ENCODE assay signal across 1 cellular context in the genomic region with DNA sequence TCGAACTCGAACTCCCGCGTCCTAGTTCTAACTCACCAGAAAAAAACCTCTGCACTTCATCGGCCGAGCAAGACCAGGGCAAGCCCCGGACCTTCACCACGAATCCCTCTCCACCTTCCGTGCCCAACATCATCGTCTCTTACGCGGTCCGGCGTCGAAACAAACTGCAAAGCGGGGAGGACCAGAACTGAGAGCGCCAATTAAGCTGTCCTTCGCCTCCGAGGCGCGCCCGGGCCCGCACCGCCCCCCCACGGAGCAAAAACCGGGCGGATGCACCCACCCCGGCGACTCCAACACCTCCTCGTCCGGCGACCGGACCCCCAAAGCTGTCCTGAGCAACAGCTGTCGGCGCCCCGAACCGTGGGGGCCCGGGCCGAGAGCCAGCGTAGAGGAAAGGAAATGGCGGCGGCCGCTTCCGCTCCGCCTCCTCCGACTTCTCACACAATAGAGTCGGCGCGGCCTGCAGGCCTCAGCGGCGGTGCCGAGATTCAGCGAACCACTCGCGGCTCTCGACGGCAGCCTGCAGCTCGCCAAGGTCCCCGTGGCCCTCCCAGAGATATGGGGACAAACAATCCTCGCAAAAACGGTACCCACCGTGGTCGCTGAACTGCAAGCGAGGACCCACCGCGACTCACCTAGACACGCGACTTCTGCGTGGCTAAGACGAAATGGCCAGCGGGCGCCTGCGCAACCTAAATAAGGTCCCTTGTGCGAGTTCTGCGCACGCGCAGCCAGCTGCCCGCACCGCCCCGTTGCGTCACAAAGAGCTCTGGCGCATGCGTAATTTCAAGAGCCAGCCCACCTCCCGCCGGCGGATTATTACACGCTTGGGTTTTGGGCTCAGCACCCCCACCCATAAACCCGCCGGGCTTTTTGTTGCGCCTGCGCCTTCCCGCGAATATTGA.
A peak's percentile ranks its signal among the peaks of the same experiment; 100 is the strongest.
TF ChIP-seq lines count a peak whose summit lies in the region.

A gene with protein sequence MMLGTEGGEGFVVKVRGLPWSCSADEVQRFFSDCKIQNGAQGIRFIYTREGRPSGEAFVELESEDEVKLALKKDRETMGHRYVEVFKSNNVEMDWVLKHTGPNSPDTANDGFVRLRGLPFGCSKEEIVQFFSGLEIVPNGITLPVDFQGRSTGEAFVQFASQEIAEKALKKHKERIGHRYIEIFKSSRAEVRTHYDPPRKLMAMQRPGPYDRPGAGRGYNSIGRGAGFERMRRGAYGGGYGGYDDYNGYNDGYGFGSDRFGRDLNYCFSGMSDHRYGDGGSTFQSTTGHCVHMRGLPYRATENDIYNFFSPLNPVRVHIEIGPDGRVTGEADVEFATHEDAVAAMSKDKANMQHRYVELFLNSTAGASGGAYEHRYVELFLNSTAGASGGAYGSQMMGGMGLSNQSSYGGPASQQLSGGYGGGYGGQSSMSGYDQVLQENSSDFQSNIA (minus strand): TSS at position 671 of the 905 bp plus-strand sequence. CDS start 538 bp downstream, at position 133.

TF ChIP-seq in HEK293, 187 proteins besides CTCF, POLR2A, EP300 and RAD21 (continued from another document and continues in another):
- TF ChIP-seq, protein P1, sequence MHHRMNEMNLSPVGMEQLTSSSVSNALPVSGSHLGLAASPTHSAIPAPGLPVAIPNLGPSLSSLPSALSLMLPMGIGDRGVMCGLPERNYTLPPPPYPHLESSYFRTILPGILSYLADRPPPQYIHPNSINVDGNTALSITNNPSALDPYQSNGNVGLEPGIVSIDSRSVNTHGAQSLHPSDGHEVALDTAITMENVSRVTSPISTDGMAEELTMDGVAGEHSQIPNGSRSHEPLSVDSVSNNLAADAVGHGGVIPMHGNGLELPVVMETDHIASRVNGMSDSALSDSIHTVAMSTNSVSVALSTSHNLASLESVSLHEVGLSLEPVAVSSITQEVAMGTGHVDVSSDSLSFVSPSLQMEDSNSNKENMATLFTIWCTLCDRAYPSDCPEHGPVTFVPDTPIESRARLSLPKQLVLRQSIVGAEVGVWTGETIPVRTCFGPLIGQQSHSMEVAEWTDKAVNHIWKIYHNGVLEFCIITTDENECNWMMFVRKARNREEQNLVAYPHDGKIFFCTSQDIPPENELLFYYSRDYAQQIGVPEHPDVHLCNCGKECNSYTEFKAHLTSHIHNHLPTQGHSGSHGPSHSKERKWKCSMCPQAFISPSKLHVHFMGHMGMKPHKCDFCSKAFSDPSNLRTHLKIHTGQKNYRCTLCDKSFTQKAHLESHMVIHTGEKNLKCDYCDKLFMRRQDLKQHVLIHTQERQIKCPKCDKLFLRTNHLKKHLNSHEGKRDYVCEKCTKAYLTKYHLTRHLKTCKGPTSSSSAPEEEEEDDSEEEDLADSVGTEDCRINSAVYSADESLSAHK (tag by site-specific recombination; IDR thresholded peaks at IDR 0.05) = no peak
- TF ChIP-seq, protein P2, sequence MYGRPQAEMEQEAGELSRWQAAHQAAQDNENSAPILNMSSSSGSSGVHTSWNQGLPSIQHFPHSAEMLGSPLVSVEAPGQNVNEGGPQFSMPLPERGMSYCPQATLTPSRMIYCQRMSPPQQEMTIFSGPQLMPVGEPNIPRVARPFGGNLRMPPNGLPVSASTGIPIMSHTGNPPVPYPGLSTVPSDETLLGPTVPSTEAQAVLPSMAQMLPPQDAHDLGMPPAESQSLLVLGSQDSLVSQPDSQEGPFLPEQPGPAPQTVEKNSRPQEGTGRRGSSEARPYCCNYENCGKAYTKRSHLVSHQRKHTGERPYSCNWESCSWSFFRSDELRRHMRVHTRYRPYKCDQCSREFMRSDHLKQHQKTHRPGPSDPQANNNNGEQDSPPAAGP (tag by site-specific recombination; IDR thresholded peaks at IDR 0.05) = peak; percentile 82
- TF ChIP-seq, protein P3, sequence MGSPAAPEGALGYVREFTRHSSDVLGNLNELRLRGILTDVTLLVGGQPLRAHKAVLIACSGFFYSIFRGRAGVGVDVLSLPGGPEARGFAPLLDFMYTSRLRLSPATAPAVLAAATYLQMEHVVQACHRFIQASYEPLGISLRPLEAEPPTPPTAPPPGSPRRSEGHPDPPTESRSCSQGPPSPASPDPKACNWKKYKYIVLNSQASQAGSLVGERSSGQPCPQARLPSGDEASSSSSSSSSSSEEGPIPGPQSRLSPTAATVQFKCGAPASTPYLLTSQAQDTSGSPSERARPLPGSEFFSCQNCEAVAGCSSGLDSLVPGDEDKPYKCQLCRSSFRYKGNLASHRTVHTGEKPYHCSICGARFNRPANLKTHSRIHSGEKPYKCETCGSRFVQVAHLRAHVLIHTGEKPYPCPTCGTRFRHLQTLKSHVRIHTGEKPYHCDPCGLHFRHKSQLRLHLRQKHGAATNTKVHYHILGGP (tag by site-specific recombination; IDR thresholded peaks at IDR 0.05) = no peak
- TF ChIP-seq, protein P4, sequence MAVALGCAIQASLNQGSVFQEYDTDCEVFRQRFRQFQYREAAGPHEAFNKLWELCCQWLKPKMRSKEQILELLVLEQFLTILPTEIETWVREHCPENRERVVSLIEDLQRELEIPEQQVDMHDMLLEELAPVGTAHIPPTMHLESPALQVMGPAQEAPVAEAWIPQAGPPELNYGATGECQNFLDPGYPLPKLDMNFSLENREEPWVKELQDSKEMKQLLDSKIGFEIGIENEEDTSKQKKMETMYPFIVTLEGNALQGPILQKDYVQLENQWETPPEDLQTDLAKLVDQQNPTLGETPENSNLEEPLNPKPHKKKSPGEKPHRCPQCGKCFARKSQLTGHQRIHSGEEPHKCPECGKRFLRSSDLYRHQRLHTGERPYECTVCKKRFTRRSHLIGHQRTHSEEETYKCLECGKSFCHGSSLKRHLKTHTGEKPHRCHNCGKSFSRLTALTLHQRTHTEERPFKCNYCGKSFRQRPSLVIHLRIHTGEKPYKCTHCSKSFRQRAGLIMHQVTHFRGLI (tag by site-specific recombination; IDR thresholded peaks at IDR 0.05) = 0 out of 2 replicates have a peak, but pooled peaks have one; percentile 24
- TF ChIP-seq, protein P5, sequence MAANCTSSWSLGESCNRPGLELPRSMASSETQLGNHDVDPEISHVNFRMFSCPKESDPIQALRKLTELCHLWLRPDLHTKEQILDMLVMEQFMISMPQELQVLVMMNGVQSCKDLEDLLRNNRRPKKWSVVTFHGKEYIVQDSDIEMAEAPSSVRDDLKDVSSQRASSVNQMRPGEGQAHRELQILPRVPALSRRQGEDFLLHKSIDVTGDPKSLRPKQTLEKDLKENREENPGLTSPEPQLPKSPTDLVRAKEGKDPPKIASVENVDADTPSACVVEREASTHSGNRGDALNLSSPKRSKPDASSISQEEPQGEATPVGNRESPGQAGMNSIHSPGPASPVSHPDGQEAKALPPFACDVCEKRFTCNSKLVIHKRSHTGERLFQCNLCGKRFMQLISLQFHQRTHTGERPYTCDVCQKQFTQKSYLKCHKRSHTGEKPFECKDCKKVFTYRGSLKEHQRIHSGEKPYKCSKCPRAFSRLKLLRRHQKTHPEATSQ (tag by site-specific recombination; IDR thresholded peaks at IDR 0.05) = peak; percentile 45; the same call in 1 of the 2 replicates
- peak; percentile 10; the same call in 1 of the 2 replicates for TF ChIP-seq ZNF423 (tag by site-specific recombination; IDR thresholded peaks at IDR 0.05)
- peak; percentile 87 for TF ChIP-seq ZNF324 (tag by site-specific recombination; IDR thresholded peaks at IDR 0.05)
- TF ChIP-seq, protein P6, sequence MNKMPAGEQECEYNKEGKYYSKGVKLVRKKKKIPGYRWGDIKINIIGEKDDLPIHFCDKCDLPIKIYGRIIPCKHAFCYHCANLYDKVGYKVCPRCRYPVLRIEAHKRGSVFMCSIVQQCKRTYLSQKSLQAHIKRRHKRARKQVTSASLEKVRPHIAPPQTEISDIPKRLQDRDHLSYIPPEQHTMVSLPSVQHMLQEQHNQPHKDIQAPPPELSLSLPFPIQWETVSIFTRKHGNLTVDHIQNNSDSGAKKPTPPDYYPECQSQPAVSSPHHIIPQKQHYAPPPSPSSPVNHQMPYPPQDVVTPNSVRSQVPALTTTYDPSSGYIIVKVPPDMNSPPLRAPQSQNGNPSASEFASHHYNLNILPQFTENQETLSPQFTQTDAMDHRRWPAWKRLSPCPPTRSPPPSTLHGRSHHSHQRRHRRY (tag by site-specific recombination; IDR thresholded peaks at IDR 0.05) = peak; percentile 77; the same call in 1 of the 2 replicates
- peak; percentile 56 for TF ChIP-seq GLIS2 (tag by site-specific recombination; IDR thresholded peaks at IDR 0.05)
- TF ChIP-seq ZBTB20 (tag by site-specific recombination; IDR thresholded peaks at IDR 0.05) = peak; percentile 51; the same call in 1 of the 2 replicates
- TF ChIP-seq ZNF510 (tag by site-specific recombination; IDR thresholded peaks at IDR 0.05; ENCODE audit: insufficient replicate concordance) = no peak
- peak; percentile 19; the same call in 1 of the 2 replicates for TF ChIP-seq ZFHX2 (tag by site-specific recombination; conservative IDR thresholded peaks at IDR 0.05)
- TF ChIP-seq, protein P7, sequence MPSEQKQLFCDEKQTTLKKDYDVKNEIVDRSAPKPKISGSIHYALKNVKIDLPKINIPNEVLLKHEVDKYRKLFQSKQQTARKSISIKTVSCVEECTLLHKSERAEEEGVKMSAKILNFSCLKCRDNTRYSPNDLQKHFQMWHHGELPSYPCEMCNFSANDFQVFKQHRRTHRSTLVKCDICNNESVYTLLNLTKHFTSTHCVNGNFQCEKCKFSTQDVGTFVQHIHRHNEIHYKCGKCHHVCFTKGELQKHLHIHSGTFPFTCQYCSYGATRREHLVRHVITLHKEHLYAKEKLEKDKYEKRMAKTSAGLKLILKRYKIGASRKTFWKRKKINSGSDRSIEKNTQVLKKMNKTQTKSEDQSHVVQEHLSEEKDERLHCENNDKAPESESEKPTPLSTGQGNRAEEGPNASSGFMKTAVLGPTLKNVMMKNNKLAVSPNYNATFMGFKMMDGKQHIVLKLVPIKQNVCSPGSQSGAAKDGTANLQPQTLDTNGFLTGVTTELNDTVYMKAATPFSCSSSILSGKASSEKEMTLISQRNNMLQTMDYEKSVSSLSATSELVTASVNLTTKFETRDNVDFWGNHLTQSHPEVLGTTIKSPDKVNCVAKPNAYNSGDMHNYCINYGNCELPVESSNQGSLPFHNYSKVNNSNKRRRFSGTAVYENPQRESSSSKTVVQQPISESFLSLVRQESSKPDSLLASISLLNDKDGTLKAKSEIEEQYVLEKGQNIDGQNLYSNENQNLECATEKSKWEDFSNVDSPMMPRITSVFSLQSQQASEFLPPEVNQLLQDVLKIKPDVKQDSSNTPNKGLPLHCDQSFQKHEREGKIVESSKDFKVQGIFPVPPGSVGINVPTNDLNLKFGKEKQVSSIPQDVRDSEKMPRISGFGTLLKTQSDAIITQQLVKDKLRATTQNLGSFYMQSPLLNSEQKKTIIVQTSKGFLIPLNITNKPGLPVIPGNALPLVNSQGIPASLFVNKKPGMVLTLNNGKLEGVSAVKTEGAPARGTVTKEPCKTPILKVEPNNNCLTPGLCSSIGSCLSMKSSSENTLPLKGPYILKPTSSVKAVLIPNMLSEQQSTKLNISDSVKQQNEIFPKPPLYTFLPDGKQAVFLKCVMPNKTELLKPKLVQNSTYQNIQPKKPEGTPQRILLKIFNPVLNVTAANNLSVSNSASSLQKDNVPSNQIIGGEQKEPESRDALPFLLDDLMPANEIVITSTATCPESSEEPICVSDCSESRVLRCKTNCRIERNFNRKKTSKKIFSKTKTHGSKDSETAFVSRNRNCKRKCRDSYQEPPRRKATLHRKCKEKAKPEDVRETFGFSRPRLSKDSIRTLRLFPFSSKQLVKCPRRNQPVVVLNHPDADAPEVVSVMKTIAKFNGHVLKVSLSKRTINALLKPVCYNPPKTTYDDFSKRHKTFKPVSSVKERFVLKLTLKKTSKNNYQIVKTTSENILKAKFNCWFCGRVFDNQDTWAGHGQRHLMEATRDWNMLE (tag by site-specific recombination; conservative IDR thresholded peaks at IDR 0.05; ENCODE audit: low read depth) = no peak
- peak; percentile 1 for TF ChIP-seq KLF16 (tag by site-specific recombination; IDR thresholded peaks at IDR 0.05)
- peak; percentile 88 for TF ChIP-seq ZSCAN30 (tag by site-specific recombination; IDR thresholded peaks at IDR 0.05)
- TF ChIP-seq, protein P8, sequence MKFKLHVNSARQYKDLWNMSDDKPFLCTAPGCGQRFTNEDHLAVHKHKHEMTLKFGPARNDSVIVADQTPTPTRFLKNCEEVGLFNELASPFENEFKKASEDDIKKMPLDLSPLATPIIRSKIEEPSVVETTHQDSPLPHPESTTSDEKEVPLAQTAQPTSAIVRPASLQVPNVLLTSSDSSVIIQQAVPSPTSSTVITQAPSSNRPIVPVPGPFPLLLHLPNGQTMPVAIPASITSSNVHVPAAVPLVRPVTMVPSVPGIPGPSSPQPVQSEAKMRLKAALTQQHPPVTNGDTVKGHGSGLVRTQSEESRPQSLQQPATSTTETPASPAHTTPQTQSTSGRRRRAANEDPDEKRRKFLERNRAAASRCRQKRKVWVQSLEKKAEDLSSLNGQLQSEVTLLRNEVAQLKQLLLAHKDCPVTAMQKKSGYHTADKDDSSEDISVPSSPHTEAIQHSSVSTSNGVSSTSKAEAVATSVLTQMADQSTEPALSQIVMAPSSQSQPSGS (tag by site-specific recombination; IDR thresholded peaks at IDR 0.05; ENCODE audit: low read depth) = peak; percentile 25; the same call in 1 of the 2 replicates
- TF ChIP-seq ZNF701 (tag by site-specific recombination; IDR thresholded peaks at IDR 0.05) = no peak
- TF ChIP-seq, protein P9, sequence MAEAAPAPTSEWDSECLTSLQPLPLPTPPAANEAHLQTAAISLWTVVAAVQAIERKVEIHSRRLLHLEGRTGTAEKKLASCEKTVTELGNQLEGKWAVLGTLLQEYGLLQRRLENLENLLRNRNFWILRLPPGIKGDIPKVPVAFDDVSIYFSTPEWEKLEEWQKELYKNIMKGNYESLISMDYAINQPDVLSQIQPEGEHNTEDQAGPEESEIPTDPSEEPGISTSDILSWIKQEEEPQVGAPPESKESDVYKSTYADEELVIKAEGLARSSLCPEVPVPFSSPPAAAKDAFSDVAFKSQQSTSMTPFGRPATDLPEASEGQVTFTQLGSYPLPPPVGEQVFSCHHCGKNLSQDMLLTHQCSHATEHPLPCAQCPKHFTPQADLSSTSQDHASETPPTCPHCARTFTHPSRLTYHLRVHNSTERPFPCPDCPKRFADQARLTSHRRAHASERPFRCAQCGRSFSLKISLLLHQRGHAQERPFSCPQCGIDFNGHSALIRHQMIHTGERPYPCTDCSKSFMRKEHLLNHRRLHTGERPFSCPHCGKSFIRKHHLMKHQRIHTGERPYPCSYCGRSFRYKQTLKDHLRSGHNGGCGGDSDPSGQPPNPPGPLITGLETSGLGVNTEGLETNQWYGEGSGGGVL (tag by site-specific recombination; IDR thresholded peaks at IDR 0.05) = no peak
- TF ChIP-seq ZXDB (tag by site-specific recombination; IDR thresholded peaks at IDR 0.05) = peak; percentile 76
- TF ChIP-seq SP2 (tag by site-specific recombination; IDR thresholded peaks at IDR 0.05) = peak; percentile 71
- no peak for TF ChIP-seq ZNF404 (tag by site-specific recombination; IDR thresholded peaks at IDR 0.05)
- TF ChIP-seq ZFP41 (tag by site-specific recombination; IDR thresholded peaks at IDR 0.05; ENCODE audit: borderline replicate concordance) = 0 out of 2 replicates have a peak, but pooled peaks have one; percentile 43
- TF ChIP-seq, protein P10, sequence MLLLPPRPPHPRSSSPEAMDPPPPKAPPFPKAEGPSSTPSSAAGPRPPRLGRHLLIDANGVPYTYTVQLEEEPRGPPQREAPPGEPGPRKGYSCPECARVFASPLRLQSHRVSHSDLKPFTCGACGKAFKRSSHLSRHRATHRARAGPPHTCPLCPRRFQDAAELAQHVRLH (tag by site-specific recombination; IDR thresholded peaks at IDR 0.05) = peak; percentile 82
- TF ChIP-seq ZNF394 (tag by site-specific recombination; IDR thresholded peaks at IDR 0.05; ENCODE audit: borderline replicate concordance) = peak; percentile 75
- no peak for TF ChIP-seq ZNF155 (tag by site-specific recombination; IDR thresholded peaks at IDR 0.05)
- TF ChIP-seq ZNF184 (tag by site-specific recombination; IDR thresholded peaks at IDR 0.05) = 0 out of 2 replicates have a peak, but pooled peaks have one; percentile 46
- peak; percentile 53; the same call in 1 of the 2 replicates for TF ChIP-seq ZNF24 (tag by site-specific recombination; IDR thresholded peaks at IDR 0.05)
- TF ChIP-seq ZNF768 (tag by site-specific recombination; IDR thresholded peaks at IDR 0.05) = no peak
- peak; percentile 89; the same call in 1 of the 2 replicates for TF ChIP-seq ZNF391 (tag by site-specific recombination; IDR thresholded peaks at IDR 0.05; ENCODE audit: borderline replicate concordance, low read depth)
- peak; percentile 69; the same call in 1 of the 2 replicates for TF ChIP-seq ZNF837 (tag by site-specific recombination; IDR thresholded peaks at IDR 0.05)
